In the genomic region with DNA sequence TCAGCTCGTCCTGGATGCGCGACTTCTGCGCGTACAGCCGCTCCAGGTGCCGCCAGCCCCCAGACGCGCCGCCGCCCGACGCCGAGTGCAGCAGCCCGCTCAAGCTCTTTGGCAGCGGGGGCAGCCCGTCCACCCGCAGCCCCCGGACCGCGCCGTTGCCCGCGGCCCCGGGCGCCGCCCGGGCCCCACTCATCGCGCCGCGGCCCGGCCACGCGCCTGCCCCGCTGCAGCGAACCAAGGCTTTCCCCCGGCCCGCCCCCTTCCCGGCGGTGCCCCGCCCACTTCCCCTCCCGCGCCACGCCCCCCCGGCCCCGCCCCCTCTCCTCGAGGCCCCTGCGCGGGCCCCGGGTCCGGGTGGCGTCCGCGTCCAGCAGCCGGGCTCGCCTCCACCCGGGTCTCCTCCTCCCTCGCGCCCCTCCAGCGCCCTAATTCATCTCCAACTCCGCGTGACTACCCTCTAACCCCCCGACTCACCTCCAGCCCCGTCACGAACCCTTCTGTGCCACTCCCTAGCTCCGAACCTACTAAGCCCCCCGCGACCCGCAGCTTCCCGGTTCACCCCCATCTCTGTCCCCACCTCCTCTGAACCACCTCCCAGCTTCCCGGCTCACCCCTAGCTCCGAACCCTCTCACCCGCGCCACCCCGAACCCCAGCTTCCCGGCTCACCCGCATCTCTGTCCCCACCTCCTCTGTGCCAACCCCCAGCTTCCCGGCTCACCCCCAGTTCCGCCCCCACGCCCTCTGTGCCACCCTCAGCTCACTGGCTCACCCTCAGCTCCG, we compare ENCODE assay signal across 8 cellular contexts. TPM values are rescaled to one million over a fixed set of nuclear protein-coding genes. Genes with fewer than 3 reads are reported as not detected.
A peak's percentile ranks its signal among the peaks of the same experiment; 100 is the strongest.
DNase-seq lines count a peak whose midpoint lies in the region; ATAC-seq and TF ChIP-seq lines count a peak whose summit lies in the region.

Gene FAM89A, minus strand, starts transcription at position 236 of the 781 bp plus-strand sequence. Its CDS starts 43 bp downstream, at position 193.

- peak within 1 kb of the TSS; percentile 97 for H3K4me2 ChIP-seq in hepatocyte

- H3K27me3 ChIP-seq in adipocyte (replicated peaks; ENCODE audit: control insufficient read depth, insufficient read depth, low read length) (peaks cover 3% of the 10 kb centered on the region), hepatocyte (no peaks in the 10 kb centered on the region), sigmoid colon (peaks cover 12 to 59% (median 27%) of the 10 kb centered on the region in 3 donors)

- peaks cover 35% of the 10 kb centered on the region for H3K4me1 ChIP-seq in adipocyte (ENCODE audit: control insufficient read depth, insufficient read depth, low read length)
- peaks cover 23% of the 10 kb centered on the region for H3K4me1 ChIP-seq in hepatocyte (ENCODE audit: insufficient read depth)
- peaks cover 0 to 26% (median 25%) of the 10 kb centered on the region in 4 donors for H3K4me1 ChIP-seq in sigmoid colon

- H3K9ac ChIP-seq in adipocyte (ENCODE audit: low read length) = peak within 1 kb of the TSS; percentile 92

- no peaks in the 10 kb centered on the region for H3K9me2 ChIP-seq in hepatocyte (replicated peaks; ENCODE audit: insufficient read depth)

- H3K27ac ChIP-seq in hepatocyte = peak within 1 kb of the TSS; percentile 91
- peak within 1 kb of the TSS in 3 of 4 donors; percentile 12 to 46 (median 22) for H3K27ac ChIP-seq in sigmoid colon

- H3K9me3 ChIP-seq in adipocyte (ENCODE audit: control insufficient read depth, low read length) (peaks cover 19% of the 10 kb centered on the region), hepatocyte (ENCODE audit: low read depth) (peaks cover 3% of the 10 kb centered on the region), sigmoid colon (peaks cover 0 to 6% (median 0%) of the 10 kb centered on the region in 4 donors)

- no peak for TF ChIP-seq EP300 in sigmoid colon (IDR thresholded peaks at IDR 0.05)

- peak within 1 kb of the TSS; percentile 98 for H2AFZ ChIP-seq in hepatocyte

- no peak for TF ChIP-seq CTCF in hepatocyte (IDR thresholded peaks at IDR 0.05; ENCODE audit: poor library complexity)
- TF ChIP-seq CTCF in sigmoid colon (IDR thresholded peaks at IDR 0.05) = no peak

- TF ChIP-seq POLR2A in sigmoid colon (IDR thresholded peaks at IDR 0.05) = no peak

- H3K4me3 ChIP-seq in adipocyte (ENCODE audit: low read length) = peak within 1 kb of the TSS; percentile 87
- H3K4me3 ChIP-seq in hepatocyte = peak within 1 kb of the TSS; percentile 95
- peak within 1 kb of the TSS; percentile 39 to 72 (median 58) for H3K4me3 ChIP-seq in sigmoid colon

- peak; percentile 69 for ATAC-seq in Right ventricle myocardium inferior
- ATAC-seq in HG03103 (IDR thresholded peaks at IDR 0.05; ENCODE audit: low read depth, unreplicated experiment) = peak; percentile 65
- ATAC-seq in HG03469 (IDR thresholded peaks at IDR 0.05; ENCODE audit: unreplicated experiment) = no peak

- WGBS in hepatocyte (ENCODE audit: low lambda C conversion rate, missing lambda C conversion rate) = no CpG with 5 or more reads among the region's 82 CpGs
- 1% methylated on average over 82 of the region's 82 CpGs for WGBS in sigmoid colon, 2 donors

- H3K36me3 ChIP-seq in adipocyte (ENCODE audit: control insufficient read depth, insufficient read depth, low read length, severe bottlenecking) (no peaks in the 10 kb centered on the region), hepatocyte (replicated peaks; ENCODE audit: insufficient read depth, low read depth) (no peaks in the 10 kb centered on the region), sigmoid colon (no peaks in the 10 kb centered on the region)

- intact Hi-C loops in Right ventricle myocardium inferior (cut with DNase I) = loop anchor here (5.0 kb wide), 1 partner anchor 52 kb away; no protein-coding TSS in a partner anchor
- intact Hi-C loops in cardiac septum (cut with DNase I) = no loop called here
- intact Hi-C loops in sigmoid colon (cut with DNase I) = no loop called here

- peaks cover 7% of the 10 kb centered on the region for H4K20me1 ChIP-seq in hepatocyte (ENCODE audit: insufficient read depth, poor library complexity, severe bottlenecking)

- DNase-seq in Right ventricle myocardium inferior (ENCODE audit: missing footprints) (no peak), cardiac septum (ENCODE audit: low spot score) (no peak), T-helper 1 cell (peak; percentile 53 to 71 (median 62)), adipocyte (ENCODE audit: low read depth) (peak; percentile 82), hepatocyte (ENCODE audit: low spot score) (peak; percentile 88), sigmoid colon (peak; percentile 71)

- peaks cover 37% of the 10 kb centered on the region for H3K79me2 ChIP-seq in hepatocyte

RNA-seq across cellular contexts. Expression of gene FAM89A, which starts in this region (rescaled TPM):
- total RNA-seq in Right ventricle myocardium inferior (8.9 TPM), cardiac septum (4.1 TPM), hepatocyte (48.8 and 55.1 TPM in 2 replicates), sigmoid colon (1 to 10 TPM; 2.5 to 9.9 (median 8.1) TPM)
- polyA plus RNA-seq in hepatocyte (53.5 and 54.4 TPM in 2 replicates), sigmoid colon (1 to 10 TPM; 2.3 to 5.8 (median 3.6) TPM)

Comparison
In these comparisons a context has a peak if more than half of its experiments do, and no peak if none do; other contexts are left out.
1. DNase-seq: peak in T-helper 1 cell (5 of 5), adipocyte (single experiment), hepatocyte (single experiment) and sigmoid colon (single experiment); none in Right ventricle myocardium inferior (single experiment) and cardiac septum (single experiment).
2. Peak in every context shown above with its lines, with median percentiles within 50 percentile points of each other: H3K4me3 ChIP-seq.